ENCODE assay signal across 24 cellular contexts in the genomic region with DNA sequence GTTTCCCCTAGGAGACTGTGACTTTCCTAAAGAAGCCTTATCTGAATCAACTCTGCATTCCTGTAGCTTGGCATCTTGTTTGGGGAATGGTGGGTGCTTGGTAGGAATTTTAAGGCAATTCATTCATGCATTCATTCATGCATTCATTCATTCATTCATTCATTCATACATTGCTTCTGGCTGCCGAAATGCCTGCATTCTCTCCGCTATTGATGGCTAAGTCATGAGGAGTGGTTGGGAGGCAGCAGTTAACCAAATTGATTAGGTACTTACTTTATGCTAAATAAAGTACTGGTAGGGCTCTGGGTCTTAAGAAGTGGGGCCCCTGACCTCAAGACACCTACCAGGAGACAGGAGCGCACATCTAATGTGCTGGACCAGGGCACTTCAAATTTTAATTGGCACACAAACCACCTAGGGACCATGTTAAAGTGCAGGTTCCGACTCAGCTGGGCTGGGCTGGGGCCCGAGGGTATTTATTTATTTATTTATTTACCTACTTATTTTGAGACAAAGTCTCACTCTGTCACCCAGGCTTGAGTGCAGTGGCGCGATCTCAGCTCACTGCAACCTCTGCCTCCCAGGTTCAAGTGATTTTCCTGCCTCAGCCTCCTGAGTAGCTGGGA.
DNase-seq lines count a peak whose midpoint lies in the region; ATAC-seq, FAIRE-seq and TF ChIP-seq lines count a peak whose summit lies in the region.
"Had no signal": no experiment of that assay in that cellular context is flagged by ENCODE, and none has a peak within 500 bp of the region (broad histone marks: within the 10 kb centered on the region; RNA-seq: fewer than 3 reads in every experiment).

No MANE protein-coding gene starts in this region.

- BruUV-seq in MCF 10A (replicated peaks; lab: Mats Ljungman, UMichigan) (no TSS peak), K562 (replicated peaks; lab: Mats Ljungman, UMichigan) (no TSS peak)

- no peaks in the 10 kb centered on the region for H3K9me1 ChIP-seq in K562 (ENCODE audit: control insufficient read depth, insufficient read depth, low read length)

- H3K27me3 Mint-ChIP-seq in MCF 10A (ENCODE audit: insufficient read depth, unreplicated experiment) (no peaks in the 10 kb centered on the region), osteocyte (ENCODE audit: unreplicated experiment) (peaks cover 27% of the 10 kb centered on the region)

- H3K9ac ChIP-seq in K562 (ENCODE audit: insufficient read depth in 1 of 2, low read depth in 2 of 2, low read length in 2 of 2), result no peak overlapping the region
- H3K9ac ChIP-seq: BLaER1 had no signal

- in situ Hi-C loops in K562 (cut with MboI), result no loop called here

- H3K4me1 Mint-ChIP-seq in MCF 10A (ENCODE audit: insufficient read depth, unreplicated experiment), result peaks cover 15% of the 10 kb centered on the region
- H3K4me1 Mint-ChIP-seq in osteocyte (ENCODE audit: unreplicated experiment), result peaks cover 5% of the 10 kb centered on the region
- H3K4me1 Mint-ChIP-seq: CD14-positive monocyte; CD4-positive, alpha-beta memory T cell; CD4-positive, CD25-positive, alpha-beta regulatory T cell; CD8-positive, alpha-beta memory T cell had no signal

- H3K4me3 Mint-ChIP-seq in MCF 10A (ENCODE audit: unreplicated experiment) (no peak overlapping the region), osteocyte (ENCODE audit: unreplicated experiment) (no peak overlapping the region)
- H3K4me3 Mint-ChIP-seq: CD14-positive monocyte; CD4-positive, alpha-beta memory T cell; CD4-positive, CD25-positive, alpha-beta regulatory T cell; CD8-positive, alpha-beta memory T cell had no signal

- POLR2A ChIA-PET in MCF 10A (lab: Yijun Ruan, JAX) (interaction anchor here (1.7 to 3.5 kb wide), 2 partner anchors 11 to 33 kb away, joined by 4 to 24 read pairs; no protein-coding TSS in a partner anchor), K562 (lab: Yijun Ruan, JAX) (no interaction called here)

- no peak for TF ChIP-seq RAD21 in K562 (CRISPR knock-in tag; conservative IDR thresholded peaks at IDR 0.05 in 1 of 2, IDR thresholded peaks at IDR 0.05 in 1 of 2)

- no peak overlapping the region for H2AFZ ChIP-seq in K562 (ENCODE audit: low read depth, low read length)

- intact Hi-C loops in MCF 10A (cut with micrococcal nuclease), result no loop called here
- intact Hi-C loops in breast epithelium (cut with DNase I; ENCODE audit: low total_unique reads), result loop anchor here (10.0 kb wide), 1 partner anchor 1176 kb away; no protein-coding TSS in a partner anchor
- intact Hi-C loops in K562 (cut with micrococcal nuclease), result no loop called here

- H3K27ac Mint-ChIP-seq in MCF 10A (ENCODE audit: low read depth, unreplicated experiment), result peak overlapping the region; percentile 66
- H3K27ac Mint-ChIP-seq in osteocyte (ENCODE audit: unreplicated experiment), result no peak overlapping the region
- H3K27ac Mint-ChIP-seq: CD14-positive monocyte; CD4-positive, alpha-beta memory T cell; CD4-positive, CD25-positive, alpha-beta regulatory T cell; CD8-positive, alpha-beta memory T cell had no signal

- TF ChIP-seq CTCF in MCF 10A (IDR thresholded peaks at IDR 0.05; ENCODE audit: unreplicated experiment) (no peak), breast epithelium (IDR thresholded peaks at IDR 0.05) (no peak), K562 (IDR thresholded peaks at IDR 0.05 in 2 of 3, conservative IDR thresholded peaks at IDR 0.05 in 1 of 3; ENCODE audit: insufficient read depth in 2 of 3, low read depth in 1 of 3, low read length in 3 of 3) (no peak), osteocyte (IDR thresholded peaks at IDR 0.05) (no peak)

- no peaks in the 10 kb centered on the region for H3K36me3 ChIP-seq in breast epithelium
- no peaks in the 10 kb centered on the region for H3K36me3 ChIP-seq in K562 (ENCODE audit: control insufficient read depth, insufficient read depth, low read length)
- H3K36me3 ChIP-seq: BE2C, BLaER1 had no signal

- H3K9me3 ChIP-seq in breast epithelium, result no peaks in the 10 kb centered on the region
- no peaks in the 10 kb centered on the region for H3K9me3 ChIP-seq in K562 (replicated peaks; ENCODE audit: control insufficient read depth, insufficient read depth, low read depth, low read length)
- H3K9me3 ChIP-seq: BLaER1 had no signal

- DNase-seq in MCF 10A (ENCODE audit: unreplicated experiment) (no peak), breast epithelium (ENCODE audit: low spot score in 2 of 2) (no peak), K562 (ENCODE audit: extremely low read depth in 1 of 4, low spot score in 3 of 4) (no peak), osteocyte (ENCODE audit: extremely low spot score, unreplicated experiment) (peak; percentile 25), NCI-H2196 treated with DMSO at 0.1 percent for 48 hours (lab: John Stamatoyannopoulos, UW; ENCODE audit: unreplicated experiment) (no peak), D341Med (ENCODE audit: low spot score) (no peak)
- DNase-seq: 8988T; ACHN; BE2C; C1 segment of cervical spinal cord; CD4-positive, alpha-beta memory T cell; CD4-positive, CD25-positive, alpha-beta regulatory T cell; CD8-positive, alpha-beta memory T cell; COR-L47; DMS79 treated with DMSO at 0.1 percent for 48 hours; GF-D8 had no signal

- peaks cover 6% of the 10 kb centered on the region for H3K9me3 Mint-ChIP-seq in MCF 10A (ENCODE audit: unreplicated experiment)
- H3K9me3 Mint-ChIP-seq in osteocyte (ENCODE audit: unreplicated experiment), result no peaks in the 10 kb centered on the region
- H3K9me3 Mint-ChIP-seq: CD4-positive, CD25-positive, alpha-beta regulatory T cell; CD8-positive, alpha-beta memory T cell had no signal

- TF ChIP-seq EP300 in K562 (IDR thresholded peaks at IDR 0.05; ENCODE audit: low read length), result no peak

- H3K27me3 ChIP-seq in breast epithelium (no peaks in the 10 kb centered on the region), K562 (ENCODE audit: control insufficient read depth in 2 of 2, insufficient read depth in 2 of 2, low read length in 2 of 2) (peaks cover 2 to 37% of the 10 kb centered on the region in 2 experiments; a peak in 4 of 5 replicates)
- H3K27me3 ChIP-seq: BE2C, BLaER1 had no signal

- TF ChIP-seq POLR2A in breast epithelium (IDR thresholded peaks at IDR 0.05), result no peak
- TF ChIP-seq POLR2A in K562 (conservative IDR thresholded peaks at IDR 0.05), result no peak

- H3K4me3 ChIP-seq in breast epithelium (no peak overlapping the region), K562 (no peak overlapping the region)
- H3K4me3 ChIP-seq: BLaER1 had no signal

- peaks cover 3% of the 10 kb centered on the region; the same call in 1 of the 2 replicates for H4K20me1 ChIP-seq in K562 (replicated peaks; ENCODE audit: control insufficient read depth, insufficient read depth, low read length)
- H4K20me1 ChIP-seq: BLaER1 had no signal

- H3K36me3 Mint-ChIP-seq in MCF 10A (ENCODE audit: insufficient read depth, unreplicated experiment) (no peaks in the 10 kb centered on the region), osteocyte (ENCODE audit: unreplicated experiment) (no peaks in the 10 kb centered on the region)
- H3K36me3 Mint-ChIP-seq: CD14-positive monocyte; CD4-positive, alpha-beta memory T cell; CD4-positive, CD25-positive, alpha-beta regulatory T cell; CD8-positive, alpha-beta memory T cell had no signal

- H3K79me2 ChIP-seq in K562 (ENCODE audit: control insufficient read depth, insufficient read depth, low read length), result no peaks in the 10 kb centered on the region

- H3K27ac ChIP-seq in breast epithelium (no peak overlapping the region), K562 (ENCODE audit: extremely low read depth, low read depth, low read length) (no peak overlapping the region)
- H3K27ac ChIP-seq: BLaER1 had no signal

- H3K4me2 ChIP-seq in K562 (ENCODE audit: insufficient read depth, low read length), result no peak overlapping the region
- H3K4me2 ChIP-seq: BLaER1 had no signal

- CTCF ChIA-PET in MCF 10A (lab: Yijun Ruan, JAX), result interaction anchor here (0.7 to 2.9 kb wide), 3 partner anchors 14 to 447 kb away, joined by 4 to 15 read pairs (median 5); no protein-coding TSS in a partner anchor
- CTCF ChIA-PET in K562 (lab: Yijun Ruan, JAX; ENCODE audit: low intra/inter-chr PET ratio), result no interaction called here

- H3K4me1 ChIP-seq in breast epithelium, result no peaks in the 10 kb centered on the region
- H3K4me1 ChIP-seq in K562 (replicated peaks in 1 of 2; ENCODE audit: control insufficient read depth in 2 of 2, insufficient read depth in 2 of 2, low read length in 2 of 2), result no peaks in the 10 kb centered on the region
- H3K4me1 ChIP-seq: BE2C had no signal

- 4% methylated on average over 7 of the region's 7 CpGs for WGBS in K562 (ENCODE audit: insufficient coverage, low coverage, missing lambda C conversion rate)

- no peak for ATAC-seq in K562
- no peak for ATAC-seq in HG03139 (IDR thresholded peaks at IDR 0.05; ENCODE audit: unreplicated experiment)

- no peak for FAIRE-seq in K562 (lab: Jason Lieb, UNC)
- FAIRE-seq: A204.1, D721Med, G401.6, GM12892, GM18507 had no signal

TF ChIP-seq in K562, 482 proteins besides CTCF, POLR2A, EP300 and RAD21:
- no peak for TF ChIP-seq ZEB2 (IDR thresholded peaks at IDR 0.05)
- peak; percentile 78; the same call in 1 of the 2 replicates for TF ChIP-seq ZNF24 (IDR thresholded peaks at IDR 0.05)
TF ChIP-seq in K562: peak in this region for 1.
